17 cellular contexts compared by ENCODE assay signal in the genomic region with DNA sequence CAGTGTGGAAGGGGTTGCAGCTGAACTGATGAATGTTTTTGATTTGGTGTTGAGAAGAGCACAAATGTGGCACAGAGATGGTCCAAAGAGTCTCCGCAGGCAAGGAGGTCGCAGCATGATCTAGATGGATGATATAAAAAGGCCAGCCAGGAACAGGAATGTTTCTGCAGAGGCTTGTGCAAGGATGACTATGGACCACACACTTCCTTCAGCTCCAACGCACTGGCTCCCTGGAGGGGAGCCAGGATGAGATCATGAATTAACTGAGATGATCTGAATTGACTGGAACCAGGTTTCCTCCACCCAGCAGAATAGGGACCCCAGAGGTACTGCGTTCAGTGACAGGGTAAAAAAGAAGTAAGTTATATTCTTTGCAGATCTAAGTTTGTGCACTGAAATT.
DNase-seq lines count a peak whose midpoint lies in the region; ATAC-seq, FAIRE-seq and TF ChIP-seq lines count a peak whose summit lies in the region.
"Had no signal": no experiment of that assay in that cellular context is flagged by ENCODE, and none has a peak within 500 bp of the region (broad histone marks: within the 10 kb centered on the region; RNA-seq: fewer than 3 reads in every experiment).

No MANE protein-coding gene starts in this region.

- FAIRE-seq in bronchial epithelial cell (lab: Jason Lieb, UNC): no peak
- FAIRE-seq: GM12878, HTR-8/SVneo had no signal

- ATAC-seq in GM18520 (IDR thresholded peaks at IDR 0.05; ENCODE audit: unreplicated experiment): no peak
- ATAC-seq: GM12878, left colon had no signal

- TF ChIP-seq CTCF in bronchial epithelial cell (IDR thresholded peaks at IDR 0.05; ENCODE audit: insufficient read depth, low read length, severe bottlenecking): no peak

- peak; percentile 74 for DNase-seq in AG20443 (ENCODE audit: low spot score)
- DNase-seq in LHCN-M2 (ENCODE audit: low read depth): peak; percentile 27
- peak; percentile 62 for DNase-seq in bronchial epithelial cell (ENCODE audit: low read depth)
- DNase-seq in iris pigment epithelial cell (ENCODE audit: low read depth): peak; percentile 86
- DNase-seq in activated CD4-positive, alpha-beta T cell treated with anti-CD3 and anti-CD28 coated beads, Interleukin-2, amount 50 U/mL, for 4 hours: no peak
- no peak for DNase-seq in germinal center (ENCODE audit: low spot score)
- DNase-seq in activated effector memory CD4-positive, alpha-beta T cell treated with Interleukin-2 at 50 U/mL for 16 hours: no peak
- DNase-seq: activated CD4-positive, alpha-beta T cell treated with anti-CD3 and anti-CD28 coated beads for 1 hour; DMS79; dorsolateral prefrontal cortex; left colon; naive B cell; stimulated activated CD8-positive, alpha-beta memory T cell treated with anti-CD3 and anti-CD28 coated beads, Interleukin-4, amount 100 ng/mL, for 48 hours had no signal

- no peaks in the 10 kb centered on the region for H3K36me3 ChIP-seq in bronchial epithelial cell (ENCODE audit: control insufficient read depth, insufficient read depth, low read length)

- H3K4me3 ChIP-seq in bronchial epithelial cell (ENCODE audit: low read depth, low read length): no peak overlapping the region
- H3K4me3 ChIP-seq: BLaER1, dorsolateral prefrontal cortex, GM12878 had no signal

- no peaks in the 10 kb centered on the region for H3K27me3 ChIP-seq in bronchial epithelial cell (ENCODE audit: control insufficient read depth, insufficient read depth, low read length)
- H3K27me3 ChIP-seq: BLaER1, dorsolateral prefrontal cortex had no signal

Comparison
In these comparisons a context has a peak if more than half of its experiments do, and no peak if none do; other contexts are left out.
1. DNase-seq: peak in AG20443 (single experiment), LHCN-M2 (single experiment), bronchial epithelial cell (single experiment) and iris pigment epithelial cell (single experiment); none in activated CD4-positive, alpha-beta T cell treated with anti-CD3 and anti-CD28 coated beads, Interleukin-2, amount 50 U/mL, for 4 hours (0 of 2), germinal center (single experiment) and activated effector memory CD4-positive, alpha-beta T cell treated with Interleukin-2 at 50 U/mL for 16 hours (single experiment).